In genomic region chr17:46011711-46012505, GRCh38 we compare ENCODE assay signal across 2 cellular contexts.
TF ChIP-seq lines count a peak whose summit lies in the region.

No MANE protein-coding gene starts in this region.

TF ChIP-seq in WTC11, 78 proteins besides CTCF, POLR2A, EP300 and RAD21 (continued from another document):
- TF ChIP-seq ZNF532 (CRISPR knock-in tag; IDR thresholded peaks at IDR 0.05; ENCODE audit: borderline replicate concordance) (no peak), TEAD4 (CRISPR knock-in tag; IDR thresholded peaks at IDR 0.05) (no peak), PRRX2 (CRISPR knock-in tag; IDR thresholded peaks at IDR 0.05) (no peak), TCF7 (CRISPR knock-in tag; IDR thresholded peaks at IDR 0.05; ENCODE audit: low read depth) (no peak), MLX (CRISPR knock-in tag; IDR thresholded peaks at IDR 0.05) (no peak), JAZF1 (CRISPR knock-in tag; IDR thresholded peaks at IDR 0.05) (no peak)
TF ChIP-seq in WTC11: peak in this region for 0.

TF ChIP-seq in HepG2, 621 proteins besides CTCF, POLR2A, EP300 and RAD21 (continued from another document and continues in another):
- TF ChIP-seq ZNF280B (CRISPR knock-in tag; IDR thresholded peaks at IDR 0.05; ENCODE audit: borderline replicate concordance) (peak; percentile 55; the same call in 1 of the 2 replicates), EEA1 (CRISPR knock-in tag; IDR thresholded peaks at IDR 0.05; ENCODE audit: borderline replicate concordance) (no peak), GABPB1 (CRISPR knock-in tag; IDR thresholded peaks at IDR 0.05) (peak; percentile 8; the same call in 1 of the 2 replicates), KDM5B (CRISPR knock-in tag; IDR thresholded peaks at IDR 0.05; ENCODE audit: borderline replicate concordance) (peak; percentile 34), ESRRA (CRISPR knock-in tag; IDR thresholded peaks at IDR 0.05; ENCODE audit: low read depth) (peak; percentile 17; the same call in 1 of the 2 replicates), HNF1B (CRISPR knock-in tag; IDR thresholded peaks at IDR 0.05) (peak; percentile 50; the same call in 1 of the 2 replicates), ZNF609 (CRISPR knock-in tag; IDR thresholded peaks at IDR 0.05; ENCODE audit: borderline replicate concordance) (0 out of 2 replicates have a peak, but pooled peaks have one; percentile 10), ZBTB49 (CRISPR knock-in tag; IDR thresholded peaks at IDR 0.05; ENCODE audit: borderline replicate concordance) (no peak), ZNF691 (CRISPR knock-in tag; IDR thresholded peaks at IDR 0.05; ENCODE audit: borderline replicate concordance, low read depth) (peak; percentile 46; the same call in 1 of the 2 replicates), TFAP4 (IDR thresholded peaks at IDR 0.05; ENCODE audit: borderline replicate concordance, low read depth) (peak; percentile 77), THAP9 (CRISPR knock-in tag; IDR thresholded peaks at IDR 0.05; ENCODE audit: borderline replicate concordance) (no peak), ZNF598 (CRISPR knock-in tag; IDR thresholded peaks at IDR 0.05; ENCODE audit: borderline replicate concordance) (no peak), MTF2 (CRISPR knock-in tag; IDR thresholded peaks at IDR 0.05; ENCODE audit: borderline replicate concordance) (peak; percentile 72; the same call in 1 of the 2 replicates), ZNF749 (CRISPR knock-in tag; IDR thresholded peaks at IDR 0.05; ENCODE audit: borderline replicate concordance) (peak; percentile 46; the same call in 1 of the 2 replicates), ZNF552 (CRISPR knock-in tag; IDR thresholded peaks at IDR 0.05; ENCODE audit: borderline replicate concordance) (no peak), ZNF441 (CRISPR knock-in tag; IDR thresholded peaks at IDR 0.05; ENCODE audit: borderline replicate concordance) (peak; percentile 55; the same call in 1 of the 2 replicates), ZNF274 (CRISPR knock-in tag; IDR thresholded peaks at IDR 0.05) (peak; percentile 75; the same call in 1 of the 2 replicates), IKZF1 (IDR thresholded peaks at IDR 0.05) (no peak), PAXIP1 (CRISPR knock-in tag; conservative IDR thresholded peaks at IDR 0.05) (peak; percentile 41), ZNF747 (CRISPR knock-in tag; IDR thresholded peaks at IDR 0.05; ENCODE audit: borderline replicate concordance) (peak; percentile 41; the same call in 1 of the 2 replicates), HES4 (CRISPR knock-in tag; IDR thresholded peaks at IDR 0.05; ENCODE audit: borderline replicate concordance) (peak; percentile 55; the same call in 1 of the 2 replicates), ATF5 (CRISPR knock-in tag; IDR thresholded peaks at IDR 0.05; ENCODE audit: low read depth) (no peak), NFKB2 (CRISPR knock-in tag; IDR thresholded peaks at IDR 0.05; ENCODE audit: borderline replicate concordance) (0 out of 2 replicates have a peak, but pooled peaks have one; percentile 19), ZNF292 (CRISPR knock-in tag; IDR thresholded peaks at IDR 0.05; ENCODE audit: borderline replicate concordance, low read depth) (0 out of 2 replicates have a peak, but pooled peaks have one; percentile 26), SPEN (CRISPR knock-in tag; IDR thresholded peaks at IDR 0.05; ENCODE audit: low read depth) (peak; percentile 18; the same call in 1 of the 2 replicates)
